22 cellular contexts compared by ENCODE assay signal in genomic region chr3:146339262-146339808, GRCh38.
"Had no signal": no experiment of that assay in that cellular context is flagged by ENCODE, and none has a peak within 500 bp of the region (broad histone marks: within the 10 kb centered on the region; RNA-seq: fewer than 3 reads in every experiment).

No MANE protein-coding gene starts in this region.

- H3K27me3 ChIP-seq: sigmoid colon, upper lobe of left lung had no signal

- H3K9me3 ChIP-seq: sigmoid colon, upper lobe of left lung had no signal

- ATAC-seq: stimulated activated naive B cell treated with anti-CD40 and anti-IgM and Interleukin-4, amounts not matched to agents 10 μg/mL and 1 μg/mL and 100 μg/mL, for 72 hours had no signal

- H3K27ac ChIP-seq: coronary artery, sigmoid colon, upper lobe of left lung had no signal

- H3K4me1 ChIP-seq: upper lobe of left lung had no signal

- DNase-seq: activated CD4-positive, alpha-beta T cell treated with anti-CD3 and anti-CD28 coated beads for 4 hours; activated CD4-positive, alpha-beta T cell treated with anti-CD3 and anti-CD28 coated beads, Interleukin-2, amount 50 U/mL, for 48 hours; activated CD4-positive, CD25-positive, alpha-beta regulatory T cell; activated CD8-positive, alpha-beta memory T cell treated with anti-CD3 and anti-CD28 coated beads, Interleukin-2, amount 50 U/mL, for 48 hours; activated naive CD4-positive, alpha-beta T cell treated with Interleukin-2 at 50 U/mL for 16 hours; activated naive CD8-positive, alpha-beta T cell treated with anti-CD3 and anti-CD28 coated beads for 36 hours; activated T-cell treated with anti-CD3 and anti-CD28 coated beads, Interleukin-2, amount 50 U/mL, for 48 hours; amniotic stem cell; cerebellar nuclear complex; foreskin melanocyte; glutamatergic neuron; hippocampal formation; naive B cell; nucleus accumbens; sigmoid colon; stimulated activated CD4-positive, alpha-beta T cell treated with anti-CD3 and anti-CD28 coated beads, Interleukin-2, amount 100 ng/mL, for 48 hours; stimulated activated CD8-positive, alpha-beta memory T cell treated with anti-CD3 and anti-CD28 coated beads, Interleukin-4, amount 100 ng/mL, for 48 hours; stimulated activated naive B cell treated with anti-CD40 and anti-IgM and Interleukin-4, amounts not matched to agents 10 μg/mL and 1 μg/mL and 100 μg/mL, for 72 hours; T-helper 9 cell; upper lobe of left lung had no signal

- H3K36me3 ChIP-seq: sigmoid colon, upper lobe of left lung had no signal

- H3K4me3 ChIP-seq: coronary artery, sigmoid colon, smooth muscle cell had no signal
